ENCODE assay signal across 8 cellular contexts in the genomic region with DNA sequence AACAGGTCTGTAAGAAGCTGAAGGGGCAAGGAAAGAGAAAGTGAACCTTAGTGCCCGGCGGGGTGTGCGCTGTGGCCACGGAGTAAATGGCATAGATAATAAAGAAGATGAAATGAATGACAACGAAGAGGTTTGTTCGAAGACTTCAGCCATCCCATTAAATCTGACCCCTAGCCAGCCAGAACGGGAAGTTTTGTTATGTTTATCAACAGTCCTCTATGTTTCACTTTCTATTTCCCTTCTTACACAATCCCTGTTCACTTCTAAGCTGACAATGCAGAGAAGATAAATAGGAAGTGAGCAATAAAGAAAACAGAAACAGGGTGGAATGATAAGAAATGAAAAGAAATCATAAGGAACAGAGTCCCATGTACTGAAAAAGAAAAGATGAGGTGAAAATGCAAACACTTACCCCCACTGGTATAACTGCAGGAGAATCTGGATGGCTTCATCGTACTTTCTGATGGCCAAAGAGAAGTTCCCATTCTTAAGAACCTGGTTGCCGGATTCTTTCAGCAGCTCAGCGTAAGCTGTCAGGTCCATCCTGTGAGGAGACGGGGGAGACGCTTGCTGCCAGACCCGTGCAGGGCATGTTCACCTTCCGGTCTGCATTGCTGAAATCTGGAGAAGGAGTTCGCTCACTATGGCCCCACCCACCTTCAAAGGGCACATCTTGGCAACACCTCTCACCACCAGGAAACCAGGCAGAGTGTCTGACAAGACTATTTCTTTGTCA. TPM values are rescaled to one million over a fixed set of nuclear protein-coding genes. Genes with fewer than 3 reads are reported as not detected.
DNase-seq lines count a peak whose midpoint lies in the region; ATAC-seq and TF ChIP-seq lines count a peak whose summit lies in the region.

No MANE protein-coding gene starts in this region.

- H3F3A ChIP-seq in smooth muscle cell (ENCODE audit: low read depth) = no peaks in the 10 kb centered on the region

- peak overlapping the region; percentile 58 for H3K27ac ChIP-seq in smooth muscle cell (ENCODE audit: low read depth)

- H3K79me2 ChIP-seq in smooth muscle cell (ENCODE audit: low read depth) = no peaks in the 10 kb centered on the region

- peak overlapping the region; percentile 24 for H3K9ac ChIP-seq in smooth muscle cell (ENCODE audit: low read depth)

- peak overlapping the region; percentile 72 for H2AFZ ChIP-seq in smooth muscle cell (ENCODE audit: low read depth)

- no peaks in the 10 kb centered on the region for H3K27me3 Mint-ChIP-seq in activated naive CD4-positive, alpha-beta T cell treated with anti-CD3 and anti-CD28 coated beads, Interleukin-2, amount 50 U/mL, for 24 hours

- H3K9me3 ChIP-seq in smooth muscle cell (replicated peaks; ENCODE audit: low read depth) = no peaks in the 10 kb centered on the region

- peak; percentile 26 for ATAC-seq in HG02759 (IDR thresholded peaks at IDR 0.05; ENCODE audit: unreplicated experiment)
- ATAC-seq in SK-N-SH treated with all-trans-retinoic acid at 6 μM for 48 hours = peak; percentile 30; the same call in 2 of the 3 replicates
- peak; percentile 77 for ATAC-seq in Right ventricle myocardium superior (ENCODE audit: poor library complexity)
- ATAC-seq in GM21786 (IDR thresholded peaks at IDR 0.05; ENCODE audit: unreplicated experiment) = no peak
- ATAC-seq in HG02973 (IDR thresholded peaks at IDR 0.05; ENCODE audit: unreplicated experiment) = no peak

- H3K36me3 Mint-ChIP-seq in activated naive CD4-positive, alpha-beta T cell treated with anti-CD3 and anti-CD28 coated beads, Interleukin-2, amount 50 U/mL, for 24 hours = peaks cover 1% of the 10 kb centered on the region

- H3K4me1 Mint-ChIP-seq in activated naive CD4-positive, alpha-beta T cell treated with anti-CD3 and anti-CD28 coated beads, Interleukin-2, amount 50 U/mL, for 24 hours = peaks cover 79% of the 10 kb centered on the region

- no peaks in the 10 kb centered on the region for H3K9me3 Mint-ChIP-seq in activated naive CD4-positive, alpha-beta T cell treated with anti-CD3 and anti-CD28 coated beads, Interleukin-2, amount 50 U/mL, for 24 hours

- peak overlapping the region; percentile 42 for H3K4me3 ChIP-seq in smooth muscle cell

- H3K4me2 ChIP-seq in smooth muscle cell = peak overlapping the region; percentile 79

- no peak for TF ChIP-seq CTCF in smooth muscle cell (IDR thresholded peaks at IDR 0.05; ENCODE audit: borderline replicate concordance, insufficient read depth, poor library complexity, severe bottlenecking)

- H3K27ac Mint-ChIP-seq in activated naive CD4-positive, alpha-beta T cell treated with anti-CD3 and anti-CD28 coated beads, Interleukin-2, amount 50 U/mL, for 24 hours = peak overlapping the region; percentile 97

- DNase-seq in COLO829 (ENCODE audit: low spot score) (peak; percentile 75), Right ventricle myocardium superior (peak; percentile 57), smooth muscle cell (lab: John Stamatoyannopoulos, UW; ENCODE audit: unreplicated experiment) (no peak)

- no peaks in the 10 kb centered on the region for H3K27me3 ChIP-seq in smooth muscle cell (ENCODE audit: low read depth)

- no peaks in the 10 kb centered on the region for H4K20me1 ChIP-seq in smooth muscle cell (ENCODE audit: low read depth)

- peak overlapping the region; percentile 94 for H3K4me3 Mint-ChIP-seq in activated naive CD4-positive, alpha-beta T cell treated with anti-CD3 and anti-CD28 coated beads, Interleukin-2, amount 50 U/mL, for 24 hours

- H3K36me3 ChIP-seq in smooth muscle cell (ENCODE audit: low read depth) = no peaks in the 10 kb centered on the region

- 71% methylated on average over 15 of the region's 15 CpGs for WGBS in smooth muscle cell (ENCODE audit: low lambda C conversion rate)

- H3K4me1 ChIP-seq in smooth muscle cell (ENCODE audit: low read depth) = no peaks in the 10 kb centered on the region

- intact Hi-C loops in Right ventricle myocardium superior (cut with DNase I) = no loop called here

TF ChIP-seq in SK-N-SH treated with all-trans-retinoic acid at 6 μM for 48 hours, 23 proteins besides CTCF, POLR2A, EP300 and RAD21:
- no peak for TF ChIP-seq ISL1 (CRISPR knock-in tag; IDR thresholded peaks at IDR 0.05)
- TF ChIP-seq, protein P1, sequence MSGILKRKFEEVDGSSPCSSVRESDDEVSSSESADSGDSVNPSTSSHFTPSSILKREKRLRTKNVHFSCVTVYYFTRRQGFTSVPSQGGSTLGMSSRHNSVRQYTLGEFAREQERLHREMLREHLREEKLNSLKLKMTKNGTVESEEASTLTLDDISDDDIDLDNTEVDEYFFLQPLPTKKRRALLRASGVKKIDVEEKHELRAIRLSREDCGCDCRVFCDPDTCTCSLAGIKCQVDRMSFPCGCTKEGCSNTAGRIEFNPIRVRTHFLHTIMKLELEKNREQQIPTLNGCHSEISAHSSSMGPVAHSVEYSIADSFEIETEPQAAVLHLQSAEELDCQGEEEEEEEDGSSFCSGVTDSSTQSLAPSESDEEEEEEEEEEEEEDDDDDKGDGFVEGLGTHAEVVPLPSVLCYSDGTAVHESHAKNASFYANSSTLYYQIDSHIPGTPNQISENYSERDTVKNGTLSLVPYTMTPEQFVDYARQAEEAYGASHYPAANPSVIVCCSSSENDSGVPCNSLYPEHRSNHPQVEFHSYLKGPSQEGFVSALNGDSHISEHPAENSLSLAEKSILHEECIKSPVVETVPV (CRISPR knock-in tag; IDR thresholded peaks at IDR 0.05) = no peak
- TF ChIP-seq, protein P2, sequence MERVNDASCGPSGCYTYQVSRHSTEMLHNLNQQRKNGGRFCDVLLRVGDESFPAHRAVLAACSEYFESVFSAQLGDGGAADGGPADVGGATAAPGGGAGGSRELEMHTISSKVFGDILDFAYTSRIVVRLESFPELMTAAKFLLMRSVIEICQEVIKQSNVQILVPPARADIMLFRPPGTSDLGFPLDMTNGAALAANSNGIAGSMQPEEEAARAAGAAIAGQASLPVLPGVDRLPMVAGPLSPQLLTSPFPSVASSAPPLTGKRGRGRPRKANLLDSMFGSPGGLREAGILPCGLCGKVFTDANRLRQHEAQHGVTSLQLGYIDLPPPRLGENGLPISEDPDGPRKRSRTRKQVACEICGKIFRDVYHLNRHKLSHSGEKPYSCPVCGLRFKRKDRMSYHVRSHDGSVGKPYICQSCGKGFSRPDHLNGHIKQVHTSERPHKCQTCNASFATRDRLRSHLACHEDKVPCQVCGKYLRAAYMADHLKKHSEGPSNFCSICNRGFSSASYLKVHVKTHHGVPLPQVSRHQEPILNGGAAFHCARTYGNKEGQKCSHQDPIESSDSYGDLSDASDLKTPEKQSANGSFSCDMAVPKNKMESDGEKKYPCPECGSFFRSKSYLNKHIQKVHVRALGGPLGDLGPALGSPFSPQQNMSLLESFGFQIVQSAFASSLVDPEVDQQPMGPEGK (CRISPR knock-in tag; IDR thresholded peaks at IDR 0.05; ENCODE audit: borderline replicate concordance) = no peak

RNA-seq across cellular contexts. Expression of gene TRANK1, which starts 36.8 kb away (rescaled TPM):
- 3.4 TPM for total RNA-seq in Right ventricle myocardium superior
- 5.2 and 11.7 TPM in 2 replicates for total RNA-seq in smooth muscle cell
- polyA plus RNA-seq in smooth muscle cell = 2.0 and 2.4 TPM in 2 replicates

Comparison
In these comparisons a context has a peak if more than half of its experiments do, and no peak if none do; other contexts are left out.
1. ATAC-seq: peak in HG02759 (single experiment), SK-N-SH treated with all-trans-retinoic acid at 6 μM for 48 hours (single experiment) and Right ventricle myocardium superior (single experiment); none in GM21786 (single experiment) and HG02973 (single experiment).